8 cellular contexts compared by ENCODE assay signal in the genomic region with DNA sequence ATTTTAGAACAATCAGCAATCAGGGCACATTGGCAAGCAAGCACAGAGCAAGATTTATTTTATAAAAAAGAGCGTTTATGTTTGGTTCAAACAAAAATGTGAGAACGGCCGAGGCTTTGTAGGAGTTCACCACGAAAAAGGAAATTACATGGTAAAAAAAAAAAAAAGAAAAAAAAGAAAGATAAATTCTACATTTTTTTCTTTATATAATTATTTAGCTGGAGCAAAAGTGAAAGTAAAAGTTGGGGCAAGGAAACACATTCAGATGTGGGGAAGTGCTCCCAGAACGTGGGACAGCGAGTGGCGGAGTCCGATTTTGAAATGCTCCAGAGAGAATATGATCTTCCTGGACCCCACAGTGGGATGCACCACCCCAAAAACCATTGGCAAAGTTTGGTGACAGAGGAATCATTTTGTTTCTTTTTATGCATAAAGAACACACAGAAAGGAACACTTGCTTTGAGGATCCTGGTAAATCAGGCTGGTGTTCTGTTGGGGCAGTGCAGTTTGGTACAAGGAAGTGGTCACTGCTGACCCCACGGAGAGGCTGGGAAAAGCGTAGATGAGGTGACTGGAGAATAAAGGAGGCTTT. TPM values are rescaled to one million over a fixed set of nuclear protein-coding genes. Genes with fewer than 3 reads are reported as not detected.
DNase-seq lines count a peak whose midpoint lies in the region; ATAC-seq and TF ChIP-seq lines count a peak whose summit lies in the region.

No MANE protein-coding gene starts in this region.

- H3K9me3 Mint-ChIP-seq in activated naive CD8-positive, alpha-beta T cell treated with anti-CD3 and anti-CD28 coated beads, Interleukin-2, amount 10 ng/mL, durations not matched to agents 7 days and 5 days = no peaks in the 10 kb centered on the region

- H3K4me3 Mint-ChIP-seq in activated naive CD8-positive, alpha-beta T cell treated with anti-CD3 and anti-CD28 coated beads, Interleukin-2, amount 10 ng/mL, durations not matched to agents 7 days and 5 days = peak overlapping the region; percentile 97

- H3K4me1 ChIP-seq in cardiac muscle cell (ENCODE audit: low read depth) (peaks cover 15% of the 10 kb centered on the region), testis (no peaks in the 10 kb centered on the region)

- TF ChIP-seq POLR2A in testis (IDR thresholded peaks at IDR 0.05) = no peak

- POLR2A ChIA-PET in activated naive CD8-positive, alpha-beta T cell treated with anti-CD3 and anti-CD28 coated beads, Interleukin-2, amount 10 ng/mL, durations not matched to agents 7 days and 5 days (lab: Charles Lee) = interaction anchor here (0.6 to 4.8 kb wide), 18 partner anchors 11 to 266 kb away, joined by 3 to 121 read pairs (median 4); a partner anchor contains a TSS

- H3K27me3 Mint-ChIP-seq in activated naive CD8-positive, alpha-beta T cell treated with anti-CD3 and anti-CD28 coated beads, Interleukin-2, amount 10 ng/mL, durations not matched to agents 7 days and 5 days = no peaks in the 10 kb centered on the region

- H3K4me1 Mint-ChIP-seq in activated naive CD8-positive, alpha-beta T cell treated with anti-CD3 and anti-CD28 coated beads, Interleukin-2, amount 10 ng/mL, durations not matched to agents 7 days and 5 days = peaks cover 34% of the 10 kb centered on the region

- H3K27ac Mint-ChIP-seq in activated naive CD8-positive, alpha-beta T cell treated with anti-CD3 and anti-CD28 coated beads, Interleukin-2, amount 10 ng/mL, durations not matched to agents 7 days and 5 days = peak overlapping the region; percentile 99

- no peak for ATAC-seq in activated naive CD8-positive, alpha-beta T cell treated with anti-CD3 and anti-CD28 coated beads, Interleukin-2, amount 10 ng/mL, durations not matched to agents 7 days and 5 days (ENCODE audit: low read depth)
- ATAC-seq in HG02885 (IDR thresholded peaks at IDR 0.05; ENCODE audit: poor library complexity, unreplicated experiment) = no peak

- H3K27ac ChIP-seq in cardiac muscle cell = peak overlapping the region; percentile 78
- peak overlapping the region in 1 of 2 donors; percentile 43 for H3K27ac ChIP-seq in testis

- no peaks in the 10 kb centered on the region for H3K9me3 ChIP-seq in cardiac muscle cell (ENCODE audit: low read depth)
- no peaks in the 10 kb centered on the region for H3K9me3 ChIP-seq in testis

- DNase-seq in cardiac muscle cell (ENCODE audit: low read depth in 1 of 2, low spot score in 1 of 2) (peak in 1 of 2 donors; percentile 32), cardiac septum (ENCODE audit: low spot score) (no peak), iris pigment epithelial cell (ENCODE audit: low read depth) (peak; percentile 17), testis (no peak), NCI-H2107 (lab: John Stamatoyannopoulos, UW) (no peak), NCI-H187 treated with DMSO at 0.1 percent for 48 hours (lab: John Stamatoyannopoulos, UW) (no peak)
- no peak for DNase-seq in activated naive CD8-positive, alpha-beta T cell treated with anti-CD3 and anti-CD28 coated beads, Interleukin-2, amount 10 ng/mL, durations not matched to agents 7 days and 5 days

- H3K27me3 ChIP-seq in cardiac muscle cell (no peaks in the 10 kb centered on the region), testis (no peaks in the 10 kb centered on the region)

- intact Hi-C loops in cardiac septum (cut with DNase I) (no loop called here), testis (cut with DNase I; ENCODE audit: low total_unique reads) (loop anchor here (10.0 kb wide), 1 partner anchor 413 kb away; no protein-coding TSS in a partner anchor)

- H3K36me3 Mint-ChIP-seq in activated naive CD8-positive, alpha-beta T cell treated with anti-CD3 and anti-CD28 coated beads, Interleukin-2, amount 10 ng/mL, durations not matched to agents 7 days and 5 days = peaks cover 15% of the 10 kb centered on the region

- 19 to 34% methylated on average over 10 of the region's 10 CpGs for WGBS in testis, 2 donors

- TF ChIP-seq CTCF in cardiac muscle cell (IDR thresholded peaks at IDR 0.05; ENCODE audit: low read depth, low read length) = no peak
- TF ChIP-seq CTCF in testis (IDR thresholded peaks at IDR 0.05) = no peak

- H3K4me3 ChIP-seq in cardiac muscle cell (peak overlapping the region; percentile 32), testis (peak overlapping the region; percentile 18 to 30)

- H3K36me3 ChIP-seq in cardiac muscle cell (no peaks in the 10 kb centered on the region), testis (ENCODE audit: low read depth, missing control alignments) (no peaks in the 10 kb centered on the region)

RNA-seq across cellular contexts. Expression of a gene that starts 16.3 kb away (rescaled TPM):
- 251 and 646 TPM in 2 replicates for total RNA-seq in cardiac muscle cell
- 808 and 1,053 TPM in 2 replicates for polyA plus RNA-seq in cardiac muscle cell
- total RNA-seq in cardiac septum = 556 TPM
- 100 to 1,000 TPM; 167 TPM for total RNA-seq in activated naive CD8-positive, alpha-beta T cell treated with anti-CD3 and anti-CD28 coated beads, Interleukin-2, amount 10 ng/mL, durations not matched to agents 7 days and 5 days
- 100 to 1,000 TPM; 127 to 136 TPM for total RNA-seq in testis
- 279 TPM for polyA plus RNA-seq in testis (ENCODE audit: insufficient read depth, low read depth, low replicate concordance)
